15 cellular contexts compared by ENCODE assay signal in genomic region chr1:20373764-20374163, GRCh38.
DNase-seq lines count a peak whose midpoint lies in the region; TF ChIP-seq lines count a peak whose summit lies in the region.
"Had no signal": no experiment of that assay in that cellular context is flagged by ENCODE, and none has a peak within 500 bp of the region (broad histone marks: within the 10 kb centered on the region; RNA-seq: fewer than 3 reads in every experiment).

No MANE protein-coding gene starts in this region.

- no peak for TF ChIP-seq CTCF in GM20000 (IDR thresholded peaks at IDR 0.05; ENCODE audit: extremely low read depth, missing control alignments)

- DNase-seq in DMS 273 (lab: John Stamatoyannopoulos, UW; ENCODE audit: unreplicated experiment) (peak; percentile 48), DMS 273 treated with DMSO at 0.1 percent for 48 hours (lab: John Stamatoyannopoulos, UW) (no peak), EL (peak; percentile 68), T1000 (lab: John Stamatoyannopoulos, UW) (peak; percentile 38), kidney tubule cell (ENCODE audit: low spot score) (peak; percentile 14), NCI-H2029 (lab: John Stamatoyannopoulos, UW) (no peak), NCI-H510A (lab: John Stamatoyannopoulos, UW) (no peak), GM20000 (ENCODE audit: low spot score) (no peak)
- DNase-seq: CD8-positive, alpha-beta memory T cell; GF-D8; Karpas-422; NCI-H1105 treated with DMSO at 0.1 percent for 48 hours; NCI-H1930; NCI-H446 treated with DMSO at 0.1 percent for 48 hours; SHP77 treated with DMSO at 0.1 percent for 48 hours had no signal

Comparison
In these comparisons a context has a peak if more than half of its experiments do, and no peak if none do; other contexts are left out.
1. DNase-seq: peak in DMS 273 (single experiment), EL (single experiment), T1000 (single experiment) and kidney tubule cell (single experiment); none in DMS 273 treated with DMSO at 0.1 percent for 48 hours (single experiment), NCI-H2029 (single experiment), NCI-H510A (single experiment) and GM20000 (single experiment).